Comparison of ENCODE assay signal across 12 cellular contexts in genomic region chr2:241096979-241097378, GRCh38. TPM values are rescaled to one million over a fixed set of nuclear protein-coding genes. Genes with fewer than 3 reads are reported as not detected.
A peak's percentile ranks its signal among the peaks of the same experiment; 100 is the strongest.
DNase-seq lines count a peak whose midpoint lies in the region; ATAC-seq and TF ChIP-seq lines count a peak whose summit lies in the region.
"Had no signal": no experiment of that assay in that cellular context is flagged by ENCODE, and none has a peak within 500 bp of the region (broad histone marks: within the 10 kb centered on the region; RNA-seq: fewer than 3 reads in every experiment).

No MANE protein-coding gene starts in this region.

- peaks cover 22% of the 10 kb centered on the region for H3K36me3 Mint-ChIP-seq in natural killer cell treated with Interleukin-12 subunit alpha and Interleukin-12 subunit beta and Interleukin-15 and Interleukin-18, amount 100 ng/mL, for 72 hours
- no peaks in the 10 kb centered on the region for H3K36me3 Mint-ChIP-seq in natural killer cell
- H3K36me3 Mint-ChIP-seq in IgD-negative memory B cell, result peaks cover 6% of the 10 kb centered on the region
- H3K36me3 Mint-ChIP-seq in stimulated activated memory B cell treated with anti-CD40 and anti-IgM and Interleukin-4, amounts not matched to agents 10 μg/mL and 1 μg/mL and 100 μg/mL, for 72 hours, result peaks cover 65% of the 10 kb centered on the region
- peaks cover 49% of the 10 kb centered on the region for H3K36me3 Mint-ChIP-seq in T-helper 2 cell treated with Interferon-gamma antibody and Interleukin-4, amounts not matched to agents 5 μg/mL and 100 μg/mL, for 36 hours (ENCODE audit: low read depth)

- intact Hi-C loops in natural killer cell (cut with micrococcal nuclease), result no loop called here

- no peak overlapping the region for H3K4me3 Mint-ChIP-seq in natural killer cell treated with Interleukin-12 subunit alpha and Interleukin-12 subunit beta and Interleukin-15 and Interleukin-18, amount 100 ng/mL, for 72 hours
- no peak overlapping the region for H3K4me3 Mint-ChIP-seq in natural killer cell
- H3K4me3 Mint-ChIP-seq in IgD-negative memory B cell, result peak overlapping the region in 1 of 4 donors; percentile 38
- peak overlapping the region; percentile 60 for H3K4me3 Mint-ChIP-seq in stimulated activated memory B cell treated with anti-CD40 and anti-IgM and Interleukin-4, amounts not matched to agents 10 μg/mL and 1 μg/mL and 100 μg/mL, for 72 hours
- no peak overlapping the region for H3K4me3 Mint-ChIP-seq in T-helper 2 cell treated with Interferon-gamma antibody and Interleukin-4, amounts not matched to agents 5 μg/mL and 100 μg/mL, for 36 hours

- no peak for DNase-seq in natural killer cell treated with Interleukin-12 subunit alpha and Interleukin-12 subunit beta and Interleukin-15 and Interleukin-18, amount 100 ng/mL, for 72 hours (ENCODE audit: low spot score)
- no peak for DNase-seq in natural killer cell
- no peak for DNase-seq in T-helper 2 cell treated with Interferon-gamma antibody and Interleukin-4, amounts not matched to agents 5 μg/mL and 100 μg/mL, for 36 hours (ENCODE audit: low spot score)
- DNase-seq in iPS-NIHi11 (ENCODE audit: low spot score), result no peak
- no peak for DNase-seq in COLO668 (lab: John Stamatoyannopoulos, UW; ENCODE audit: unreplicated experiment)
- DNase-seq: activated gamma-delta T cell, EL, MM.1S, NCI-H2171 had no signal

- H3K27me3 Mint-ChIP-seq in natural killer cell treated with Interleukin-12 subunit alpha and Interleukin-12 subunit beta and Interleukin-15 and Interleukin-18, amount 100 ng/mL, for 72 hours, result no peaks in the 10 kb centered on the region
- H3K27me3 Mint-ChIP-seq in natural killer cell (ENCODE audit: low read depth in 2 of 2) (no peaks in the 10 kb centered on the region), IgD-negative memory B cell (no peaks in the 10 kb centered on the region)
- H3K27me3 Mint-ChIP-seq in stimulated activated memory B cell treated with anti-CD40 and anti-IgM and Interleukin-4, amounts not matched to agents 10 μg/mL and 1 μg/mL and 100 μg/mL, for 72 hours, result no peaks in the 10 kb centered on the region
- no peaks in the 10 kb centered on the region for H3K27me3 Mint-ChIP-seq in T-helper 2 cell treated with Interferon-gamma antibody and Interleukin-4, amounts not matched to agents 5 μg/mL and 100 μg/mL, for 36 hours (ENCODE audit: low read depth)

- H3K4me1 Mint-ChIP-seq in natural killer cell treated with Interleukin-12 subunit alpha and Interleukin-12 subunit beta and Interleukin-15 and Interleukin-18, amount 100 ng/mL, for 72 hours (ENCODE audit: low read depth in 2 of 2), result peaks cover 22 to 39% of the 10 kb centered on the region in 2 donors
- peaks cover 17 to 44% of the 10 kb centered on the region in 2 donors for H3K4me1 Mint-ChIP-seq in natural killer cell
- peaks cover 51 to 62% (median 52%) of the 10 kb centered on the region in 3 donors for H3K4me1 Mint-ChIP-seq in IgD-negative memory B cell
- peaks cover 81% of the 10 kb centered on the region for H3K4me1 Mint-ChIP-seq in stimulated activated memory B cell treated with anti-CD40 and anti-IgM and Interleukin-4, amounts not matched to agents 10 μg/mL and 1 μg/mL and 100 μg/mL, for 72 hours
- peaks cover 39% of the 10 kb centered on the region for H3K4me1 Mint-ChIP-seq in T-helper 2 cell treated with Interferon-gamma antibody and Interleukin-4, amounts not matched to agents 5 μg/mL and 100 μg/mL, for 36 hours (ENCODE audit: low read depth)

- no peaks in the 10 kb centered on the region for H3K9me3 Mint-ChIP-seq in natural killer cell treated with Interleukin-12 subunit alpha and Interleukin-12 subunit beta and Interleukin-15 and Interleukin-18, amount 100 ng/mL, for 72 hours
- H3K9me3 Mint-ChIP-seq in natural killer cell, result no peaks in the 10 kb centered on the region
- H3K9me3 Mint-ChIP-seq in IgD-negative memory B cell, result no peaks in the 10 kb centered on the region
- H3K9me3 Mint-ChIP-seq in stimulated activated memory B cell treated with anti-CD40 and anti-IgM and Interleukin-4, amounts not matched to agents 10 μg/mL and 1 μg/mL and 100 μg/mL, for 72 hours, result peaks cover 3% of the 10 kb centered on the region
- H3K9me3 Mint-ChIP-seq in T-helper 2 cell treated with Interferon-gamma antibody and Interleukin-4, amounts not matched to agents 5 μg/mL and 100 μg/mL, for 36 hours, result no peaks in the 10 kb centered on the region

- no peak for ATAC-seq in natural killer cell treated with Interleukin-12 subunit alpha and Interleukin-12 subunit beta and Interleukin-15 and Interleukin-18, amount 100 ng/mL, for 72 hours
- ATAC-seq in natural killer cell (no peak), GM21447 (IDR thresholded peaks at IDR 0.05; ENCODE audit: unreplicated experiment) (peak; percentile 48)
- peak; percentile 62 for ATAC-seq in stimulated activated memory B cell treated with anti-CD40 and anti-IgM and Interleukin-4, amounts not matched to agents 10 μg/mL and 1 μg/mL and 100 μg/mL, for 72 hours

- H3K27ac Mint-ChIP-seq in natural killer cell treated with Interleukin-12 subunit alpha and Interleukin-12 subunit beta and Interleukin-15 and Interleukin-18, amount 100 ng/mL, for 72 hours, result peak overlapping the region; percentile 30 to 48
- H3K27ac Mint-ChIP-seq in natural killer cell, result peak overlapping the region in 1 of 2 donors; percentile 19
- peak overlapping the region in 2 of 3 donors; percentile 77 to 96 for H3K27ac Mint-ChIP-seq in IgD-negative memory B cell
- peak overlapping the region; percentile 62 for H3K27ac Mint-ChIP-seq in stimulated activated memory B cell treated with anti-CD40 and anti-IgM and Interleukin-4, amounts not matched to agents 10 μg/mL and 1 μg/mL and 100 μg/mL, for 72 hours
- no peak overlapping the region for H3K27ac Mint-ChIP-seq in T-helper 2 cell treated with Interferon-gamma antibody and Interleukin-4, amounts not matched to agents 5 μg/mL and 100 μg/mL, for 36 hours

- TF ChIP-seq CTCF in natural killer cell (IDR thresholded peaks at IDR 0.05), result no peak

RNA-seq across cellular contexts. Expression of gene MTERF4, which starts 5.1 kb away (rescaled TPM):
- total RNA-seq in natural killer cell treated with Interleukin-12 subunit alpha and Interleukin-12 subunit beta and Interleukin-15 and Interleukin-18, amount 100 ng/mL, for 72 hours, result 10 to 100 TPM; 38.1 to 40.5 TPM
- 10 to 100 TPM; 38.9 to 45.5 (median 39.2) TPM for total RNA-seq in natural killer cell
- 65.6 TPM for polyA plus RNA-seq in IgD-negative memory B cell

RNA-seq across cellular contexts. Expression of gene PASK, which starts 52.3 kb away (rescaled TPM):
- 10 to 100 TPM; 69.5 to 78.9 TPM for total RNA-seq in natural killer cell treated with Interleukin-12 subunit alpha and Interleukin-12 subunit beta and Interleukin-15 and Interleukin-18, amount 100 ng/mL, for 72 hours
- total RNA-seq in natural killer cell, result 10 to 100 TPM; 27.9 to 45.2 (median 36.2) TPM
- 10.3 TPM for polyA plus RNA-seq in IgD-negative memory B cell

RNA-seq across cellular contexts. Expression of gene PPP1R7, which starts 53.3 kb away (rescaled TPM):
- 100 to 1,000 TPM in 1 of 2 donors, 10 to 100 TPM in 1; 54.8 to 109 TPM for total RNA-seq in natural killer cell treated with Interleukin-12 subunit alpha and Interleukin-12 subunit beta and Interleukin-15 and Interleukin-18, amount 100 ng/mL, for 72 hours
- total RNA-seq in natural killer cell, result 10 to 100 TPM; 57.8 to 66.3 (median 60.4) TPM
- 94.7 TPM for polyA plus RNA-seq in IgD-negative memory B cell

Comparison
In these comparisons a context has a peak if more than half of its experiments do, and no peak if none do; other contexts are left out.
1. ATAC-seq: peak in GM21447 (single experiment) and stimulated activated memory B cell treated with anti-CD40 and anti-IgM and Interleukin-4, amounts not matched to agents 10 μg/mL and 1 μg/mL and 100 μg/mL, for 72 hours (single experiment); none in natural killer cell treated with Interleukin-12 subunit alpha and Interleukin-12 subunit beta and Interleukin-15 and Interleukin-18, amount 100 ng/mL, for 72 hours (0 of 2) and natural killer cell (0 of 3).